In genomic region chr9:106753155-106753671, GRCh38 we compare ENCODE assay signal across 1 cellular context.
A peak's percentile ranks its signal among the peaks of the same experiment; 100 is the strongest.
TF ChIP-seq lines count a peak whose summit lies in the region.

No MANE protein-coding gene starts in this region.

TF ChIP-seq in GM12878, 131 proteins besides CTCF, POLR2A, EP300 and RAD21 (continued from another document and continues in another):
- TF ChIP-seq IRF5 (IDR thresholded peaks at IDR 0.05; ENCODE audit: borderline replicate concordance) (no peak), RFX5 (IDR thresholded peaks at IDR 0.05; ENCODE audit: low read depth, low read length) (no peak), RELB (IDR thresholded peaks at IDR 0.05; ENCODE audit: low read depth) (peak; percentile 92), SPI1 (IDR thresholded peaks at IDR 0.05; ENCODE audit: borderline replicate concordance, insufficient read depth, low read depth, low read length) (peak; percentile 95), SMARCA5 (IDR thresholded peaks at IDR 0.05) (peak; percentile 81), SMAD1 (IDR thresholded peaks at IDR 0.05; ENCODE audit: low read depth, partially characterized antibody) (no peak), ZNF274 (IDR thresholded peaks at IDR 0.05; ENCODE audit: insufficient read depth, insufficient read length) (no peak), IKZF2 (IDR thresholded peaks at IDR 0.05) (peak; percentile 93 to 94), HSF1 (IDR thresholded peaks at IDR 0.05; ENCODE audit: low read depth, low read length) (no peak), ZNF24 (IDR thresholded peaks at IDR 0.05) (0 out of 2 replicates have a peak, but pooled peaks have one; percentile 39), ZZZ3 (IDR thresholded peaks at IDR 0.05; ENCODE audit: control insufficient read depth, insufficient read length, low read depth) (no peak), PBX3 (IDR thresholded peaks at IDR 0.05; ENCODE audit: insufficient replicate concordance, low read depth, low read length) (no peak), JUNB (IDR thresholded peaks at IDR 0.05) (peak; percentile 79), IKZF1 (conservative IDR thresholded peaks at IDR 0.05) (peak; percentile 89), SMAD5 (IDR thresholded peaks at IDR 0.05; ENCODE audit: low read depth) (no peak), JUND (IDR thresholded peaks at IDR 0.05; ENCODE audit: low read depth, low read length) (peak; percentile 71; the same call in 1 of the 2 replicates), NR2C1 (IDR thresholded peaks at IDR 0.05) (no peak), SMC3 (IDR thresholded peaks at IDR 0.05; ENCODE audit: borderline replicate concordance, low read length) (no peak), MXI1 (IDR thresholded peaks at IDR 0.05; ENCODE audit: low read depth, low read length) (no peak), POU2F2 (IDR thresholded peaks at IDR 0.05; ENCODE audit: borderline replicate concordance, low read depth, low read length) (peak; percentile 81; the same call in 1 of the 3 replicates), RUNX3 (IDR thresholded peaks at IDR 0.05; ENCODE audit: low read length) (peak; percentile 88), TCF12 (IDR thresholded peaks at IDR 0.05; ENCODE audit: low read depth, low read length) (peak; percentile 98), TCF3 (IDR thresholded peaks at IDR 0.05; ENCODE audit: borderline replicate concordance, insufficient read depth, low read depth, low read length) (peak; percentile 90; the same call in 1 of the 2 replicates), BHLHE40 (IDR thresholded peaks at IDR 0.05; ENCODE audit: borderline replicate concordance in 1 of 2, low read depth in 2 of 2, low read length in 1 of 2) (peak; percentile 21 to 73; a peak in 2 of 4 replicates), MTA2 (IDR thresholded peaks at IDR 0.05; ENCODE audit: low read depth) (peak; percentile 95)
- TF ChIP-seq, protein P1, sequence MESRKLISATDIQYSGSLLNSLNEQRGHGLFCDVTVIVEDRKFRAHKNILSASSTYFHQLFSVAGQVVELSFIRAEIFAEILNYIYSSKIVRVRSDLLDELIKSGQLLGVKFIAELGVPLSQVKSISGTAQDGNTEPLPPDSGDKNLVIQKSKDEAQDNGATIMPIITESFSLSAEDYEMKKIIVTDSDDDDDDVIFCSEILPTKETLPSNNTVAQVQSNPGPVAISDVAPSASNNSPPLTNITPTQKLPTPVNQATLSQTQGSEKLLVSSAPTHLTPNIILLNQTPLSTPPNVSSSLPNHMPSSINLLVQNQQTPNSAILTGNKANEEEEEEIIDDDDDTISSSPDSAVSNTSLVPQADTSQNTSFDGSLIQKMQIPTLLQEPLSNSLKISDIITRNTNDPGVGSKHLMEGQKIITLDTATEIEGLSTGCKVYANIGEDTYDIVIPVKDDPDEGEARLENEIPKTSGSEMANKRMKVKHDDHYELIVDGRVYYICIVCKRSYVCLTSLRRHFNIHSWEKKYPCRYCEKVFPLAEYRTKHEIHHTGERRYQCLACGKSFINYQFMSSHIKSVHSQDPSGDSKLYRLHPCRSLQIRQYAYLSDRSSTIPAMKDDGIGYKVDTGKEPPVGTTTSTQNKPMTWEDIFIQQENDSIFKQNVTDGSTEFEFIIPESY (IDR thresholded peaks at IDR 0.05): no peak
- TF ChIP-seq, protein P2, sequence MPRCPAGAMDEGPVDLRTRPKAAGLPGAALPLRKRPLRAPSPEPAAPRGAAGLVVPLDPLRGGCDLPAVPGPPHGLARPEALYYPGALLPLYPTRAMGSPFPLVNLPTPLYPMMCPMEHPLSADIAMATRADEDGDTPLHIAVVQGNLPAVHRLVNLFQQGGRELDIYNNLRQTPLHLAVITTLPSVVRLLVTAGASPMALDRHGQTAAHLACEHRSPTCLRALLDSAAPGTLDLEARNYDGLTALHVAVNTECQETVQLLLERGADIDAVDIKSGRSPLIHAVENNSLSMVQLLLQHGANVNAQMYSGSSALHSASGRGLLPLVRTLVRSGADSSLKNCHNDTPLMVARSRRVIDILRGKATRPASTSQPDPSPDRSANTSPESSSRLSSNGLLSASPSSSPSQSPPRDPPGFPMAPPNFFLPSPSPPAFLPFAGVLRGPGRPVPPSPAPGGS (IDR thresholded peaks at IDR 0.05; ENCODE audit: borderline replicate concordance, insufficient read depth, low read depth, low read length, poor library complexity, severe bottlenecking): no peak
- TF ChIP-seq, protein P3, sequence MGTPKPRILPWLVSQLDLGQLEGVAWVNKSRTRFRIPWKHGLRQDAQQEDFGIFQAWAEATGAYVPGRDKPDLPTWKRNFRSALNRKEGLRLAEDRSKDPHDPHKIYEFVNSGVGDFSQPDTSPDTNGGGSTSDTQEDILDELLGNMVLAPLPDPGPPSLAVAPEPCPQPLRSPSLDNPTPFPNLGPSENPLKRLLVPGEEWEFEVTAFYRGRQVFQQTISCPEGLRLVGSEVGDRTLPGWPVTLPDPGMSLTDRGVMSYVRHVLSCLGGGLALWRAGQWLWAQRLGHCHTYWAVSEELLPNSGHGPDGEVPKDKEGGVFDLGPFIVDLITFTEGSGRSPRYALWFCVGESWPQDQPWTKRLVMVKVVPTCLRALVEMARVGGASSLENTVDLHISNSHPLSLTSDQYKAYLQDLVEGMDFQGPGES (IDR thresholded peaks at IDR 0.05): no peak
- TF ChIP-seq, protein P4, sequence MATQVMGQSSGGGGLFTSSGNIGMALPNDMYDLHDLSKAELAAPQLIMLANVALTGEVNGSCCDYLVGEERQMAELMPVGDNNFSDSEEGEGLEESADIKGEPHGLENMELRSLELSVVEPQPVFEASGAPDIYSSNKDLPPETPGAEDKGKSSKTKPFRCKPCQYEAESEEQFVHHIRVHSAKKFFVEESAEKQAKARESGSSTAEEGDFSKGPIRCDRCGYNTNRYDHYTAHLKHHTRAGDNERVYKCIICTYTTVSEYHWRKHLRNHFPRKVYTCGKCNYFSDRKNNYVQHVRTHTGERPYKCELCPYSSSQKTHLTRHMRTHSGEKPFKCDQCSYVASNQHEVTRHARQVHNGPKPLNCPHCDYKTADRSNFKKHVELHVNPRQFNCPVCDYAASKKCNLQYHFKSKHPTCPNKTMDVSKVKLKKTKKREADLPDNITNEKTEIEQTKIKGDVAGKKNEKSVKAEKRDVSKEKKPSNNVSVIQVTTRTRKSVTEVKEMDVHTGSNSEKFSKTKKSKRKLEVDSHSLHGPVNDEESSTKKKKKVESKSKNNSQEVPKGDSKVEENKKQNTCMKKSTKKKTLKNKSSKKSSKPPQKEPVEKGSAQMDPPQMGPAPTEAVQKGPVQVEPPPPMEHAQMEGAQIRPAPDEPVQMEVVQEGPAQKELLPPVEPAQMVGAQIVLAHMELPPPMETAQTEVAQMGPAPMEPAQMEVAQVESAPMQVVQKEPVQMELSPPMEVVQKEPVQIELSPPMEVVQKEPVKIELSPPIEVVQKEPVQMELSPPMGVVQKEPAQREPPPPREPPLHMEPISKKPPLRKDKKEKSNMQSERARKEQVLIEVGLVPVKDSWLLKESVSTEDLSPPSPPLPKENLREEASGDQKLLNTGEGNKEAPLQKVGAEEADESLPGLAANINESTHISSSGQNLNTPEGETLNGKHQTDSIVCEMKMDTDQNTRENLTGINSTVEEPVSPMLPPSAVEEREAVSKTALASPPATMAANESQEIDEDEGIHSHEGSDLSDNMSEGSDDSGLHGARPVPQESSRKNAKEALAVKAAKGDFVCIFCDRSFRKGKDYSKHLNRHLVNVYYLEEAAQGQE (IDR thresholded peaks at IDR 0.05; ENCODE audit: low read depth, low read length): no peak
- TF ChIP-seq, protein P5, sequence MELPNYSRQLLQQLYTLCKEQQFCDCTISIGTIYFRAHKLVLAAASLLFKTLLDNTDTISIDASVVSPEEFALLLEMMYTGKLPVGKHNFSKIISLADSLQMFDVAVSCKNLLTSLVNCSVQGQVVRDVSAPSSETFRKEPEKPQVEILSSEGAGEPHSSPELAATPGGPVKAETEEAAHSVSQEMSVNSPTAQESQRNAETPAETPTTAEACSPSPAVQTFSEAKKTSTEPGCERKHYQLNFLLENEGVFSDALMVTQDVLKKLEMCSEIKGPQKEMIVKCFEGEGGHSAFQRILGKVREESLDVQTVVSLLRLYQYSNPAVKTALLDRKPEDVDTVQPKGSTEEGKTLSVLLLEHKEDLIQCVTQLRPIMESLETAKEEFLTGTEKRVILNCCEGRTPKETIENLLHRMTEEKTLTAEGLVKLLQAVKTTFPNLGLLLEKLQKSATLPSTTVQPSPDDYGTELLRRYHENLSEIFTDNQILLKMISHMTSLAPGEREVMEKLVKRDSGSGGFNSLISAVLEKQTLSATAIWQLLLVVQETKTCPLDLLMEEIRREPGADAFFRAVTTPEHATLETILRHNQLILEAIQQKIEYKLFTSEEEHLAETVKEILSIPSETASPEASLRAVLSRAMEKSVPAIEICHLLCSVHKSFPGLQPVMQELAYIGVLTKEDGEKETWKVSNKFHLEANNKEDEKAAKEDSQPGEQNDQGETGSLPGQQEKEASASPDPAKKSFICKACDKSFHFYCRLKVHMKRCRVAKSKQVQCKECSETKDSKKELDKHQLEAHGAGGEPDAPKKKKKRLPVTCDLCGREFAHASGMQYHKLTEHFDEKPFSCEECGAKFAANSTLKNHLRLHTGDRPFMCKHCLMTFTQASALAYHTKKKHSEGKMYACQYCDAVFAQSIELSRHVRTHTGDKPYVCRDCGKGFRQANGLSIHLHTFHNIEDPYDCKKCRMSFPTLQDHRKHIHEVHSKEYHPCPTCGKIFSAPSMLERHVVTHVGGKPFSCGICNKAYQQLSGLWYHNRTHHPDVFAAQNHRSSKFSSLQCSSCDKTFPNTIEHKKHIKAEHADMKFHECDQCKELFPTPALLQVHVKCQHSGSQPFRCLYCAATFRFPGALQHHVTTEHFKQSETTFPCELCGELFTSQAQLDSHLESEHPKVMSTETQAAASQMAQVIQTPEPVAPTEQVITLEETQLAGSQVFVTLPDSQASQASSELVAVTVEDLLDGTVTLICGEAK (IDR thresholded peaks at IDR 0.05; ENCODE audit: borderline replicate concordance): no peak
- TF ChIP-seq, protein P6, sequence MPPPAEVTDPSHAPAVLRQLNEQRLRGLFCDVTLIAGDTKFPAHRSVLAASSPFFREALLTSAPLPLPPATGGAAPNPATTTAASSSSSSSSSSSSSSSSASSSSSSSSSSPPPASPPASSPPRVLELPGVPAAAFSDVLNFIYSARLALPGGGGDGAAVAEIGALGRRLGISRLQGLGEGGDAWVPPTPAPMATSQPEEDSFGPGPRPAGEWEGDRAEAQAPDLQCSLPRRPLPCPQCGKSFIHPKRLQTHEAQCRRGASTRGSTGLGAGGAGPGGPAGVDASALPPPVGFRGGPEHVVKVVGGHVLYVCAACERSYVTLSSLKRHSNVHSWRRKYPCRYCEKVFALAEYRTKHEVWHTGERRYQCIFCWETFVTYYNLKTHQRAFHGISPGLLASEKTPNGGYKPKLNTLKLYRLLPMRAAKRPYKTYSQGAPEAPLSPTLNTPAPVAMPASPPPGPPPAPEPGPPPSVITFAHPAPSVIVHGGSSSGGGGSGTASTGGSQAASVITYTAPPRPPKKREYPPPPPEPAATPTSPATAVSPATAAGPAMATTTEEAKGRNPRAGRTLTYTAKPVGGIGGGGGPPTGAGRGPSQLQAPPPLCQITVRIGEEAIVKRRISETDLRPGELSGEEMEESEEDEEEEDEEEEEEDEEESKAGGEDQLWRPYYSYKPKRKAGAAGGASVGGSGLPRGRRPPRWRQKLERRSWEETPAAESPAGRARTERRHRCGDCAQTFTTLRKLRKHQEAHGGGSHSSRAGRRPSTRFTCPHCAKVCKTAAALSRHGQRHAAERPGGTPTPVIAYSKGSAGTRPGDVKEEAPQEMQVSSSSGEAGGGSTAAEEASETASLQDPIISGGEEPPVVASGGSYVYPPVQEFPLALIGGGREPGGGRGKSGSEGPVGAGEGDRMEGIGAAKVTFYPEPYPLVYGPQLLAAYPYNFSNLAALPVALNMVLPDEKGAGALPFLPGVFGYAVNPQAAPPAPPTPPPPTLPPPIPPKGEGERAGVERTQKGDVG (CRISPR knock-in tag; IDR thresholded peaks at IDR 0.05): no peak
- TF ChIP-seq, protein P7, sequence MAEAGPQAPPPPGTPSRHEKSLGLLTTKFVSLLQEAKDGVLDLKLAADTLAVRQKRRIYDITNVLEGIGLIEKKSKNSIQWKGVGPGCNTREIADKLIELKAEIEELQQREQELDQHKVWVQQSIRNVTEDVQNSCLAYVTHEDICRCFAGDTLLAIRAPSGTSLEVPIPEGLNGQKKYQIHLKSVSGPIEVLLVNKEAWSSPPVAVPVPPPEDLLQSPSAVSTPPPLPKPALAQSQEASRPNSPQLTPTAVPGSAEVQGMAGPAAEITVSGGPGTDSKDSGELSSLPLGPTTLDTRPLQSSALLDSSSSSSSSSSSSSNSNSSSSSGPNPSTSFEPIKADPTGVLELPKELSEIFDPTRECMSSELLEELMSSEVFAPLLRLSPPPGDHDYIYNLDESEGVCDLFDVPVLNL (IDR thresholded peaks at IDR 0.05; ENCODE audit: low read depth, low read length): no peak
